In the genomic region with DNA sequence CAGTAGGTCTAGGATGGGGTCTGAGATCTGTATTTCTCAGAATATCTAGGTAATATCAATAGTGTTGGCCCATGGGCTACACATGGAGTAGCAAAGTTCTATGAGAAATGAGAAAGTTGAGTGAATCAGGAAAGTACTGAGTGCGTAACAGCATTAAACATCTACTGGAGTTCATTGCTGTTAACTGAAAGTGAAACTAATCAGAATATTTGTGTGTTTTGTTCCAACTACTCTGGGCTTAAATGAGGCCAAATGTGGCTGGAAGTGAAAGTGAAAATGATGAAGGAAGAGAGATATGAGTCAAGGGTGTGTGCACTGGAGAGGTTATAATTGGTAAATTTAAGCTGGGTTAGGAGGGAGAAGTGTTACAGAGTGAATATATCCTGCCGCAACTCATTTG, we compare ENCODE assay signal across 8 cellular contexts. TPM values are rescaled to one million over a fixed set of nuclear protein-coding genes. Genes with fewer than 3 reads are reported as not detected.
DNase-seq lines count a peak whose midpoint lies in the region; ATAC-seq and TF ChIP-seq lines count a peak whose summit lies in the region.

No MANE protein-coding gene starts in this region.

- H3K4me1 ChIP-seq in testis: no peaks in the 10 kb centered on the region

- H3K4me3 ChIP-seq in testis: no peak overlapping the region

- H3K36me3 ChIP-seq in testis (ENCODE audit: low read depth, missing control alignments): no peaks in the 10 kb centered on the region

- H3K27ac ChIP-seq in testis: no peak overlapping the region

- no peak for TF ChIP-seq CTCF in testis (IDR thresholded peaks at IDR 0.05)

- no peaks in the 10 kb centered on the region for H3K27me3 ChIP-seq in testis

- no peaks in the 10 kb centered on the region for H3K9me3 ChIP-seq in testis

- ATAC-seq in GM19324 (IDR thresholded peaks at IDR 0.05; ENCODE audit: low FRiP score, unreplicated experiment) (peak; percentile 99), HG03159 (IDR thresholded peaks at IDR 0.05; ENCODE audit: unreplicated experiment) (peak; percentile 100), SK-N-SH treated with all-trans-retinoic acid at 6 μM for 48 hours (peak; percentile 53; the same call in 2 of the 3 replicates)

- intact Hi-C loops in posterior cingulate gyrus (cut with DNase I): no loop called here
- intact Hi-C loops in testis (cut with DNase I; ENCODE audit: low total_unique reads): no loop called here

- peak; percentile 30 for DNase-seq in DMS53 treated with DMSO at 0.1 percent for 48 hours (lab: John Stamatoyannopoulos, UW; ENCODE audit: unreplicated experiment)
- peak; percentile 20 for DNase-seq in germinal center (ENCODE audit: low spot score)
- DNase-seq in NCI-H2107 treated with DMSO at 0.1 percent for 48 hours (lab: John Stamatoyannopoulos, UW; ENCODE audit: unreplicated experiment): no peak
- no peak for DNase-seq in posterior cingulate gyrus
- DNase-seq in testis: no peak

- WGBS in testis, 2 donors: 79 to 83% methylated on average over 2 of the region's 2 CpGs

- no peak for TF ChIP-seq POLR2A in testis (IDR thresholded peaks at IDR 0.05)

TF ChIP-seq in SK-N-SH treated with all-trans-retinoic acid at 6 μM for 48 hours, 23 proteins besides CTCF, POLR2A, EP300 and RAD21:
- TF ChIP-seq OSR1 (CRISPR knock-in tag; IDR thresholded peaks at IDR 0.05): no peak
- TF ChIP-seq, protein P1, sequence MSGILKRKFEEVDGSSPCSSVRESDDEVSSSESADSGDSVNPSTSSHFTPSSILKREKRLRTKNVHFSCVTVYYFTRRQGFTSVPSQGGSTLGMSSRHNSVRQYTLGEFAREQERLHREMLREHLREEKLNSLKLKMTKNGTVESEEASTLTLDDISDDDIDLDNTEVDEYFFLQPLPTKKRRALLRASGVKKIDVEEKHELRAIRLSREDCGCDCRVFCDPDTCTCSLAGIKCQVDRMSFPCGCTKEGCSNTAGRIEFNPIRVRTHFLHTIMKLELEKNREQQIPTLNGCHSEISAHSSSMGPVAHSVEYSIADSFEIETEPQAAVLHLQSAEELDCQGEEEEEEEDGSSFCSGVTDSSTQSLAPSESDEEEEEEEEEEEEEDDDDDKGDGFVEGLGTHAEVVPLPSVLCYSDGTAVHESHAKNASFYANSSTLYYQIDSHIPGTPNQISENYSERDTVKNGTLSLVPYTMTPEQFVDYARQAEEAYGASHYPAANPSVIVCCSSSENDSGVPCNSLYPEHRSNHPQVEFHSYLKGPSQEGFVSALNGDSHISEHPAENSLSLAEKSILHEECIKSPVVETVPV (CRISPR knock-in tag; IDR thresholded peaks at IDR 0.05): no peak
- no peak for TF ChIP-seq TOX (CRISPR knock-in tag; IDR thresholded peaks at IDR 0.05; ENCODE audit: borderline replicate concordance)
- TF ChIP-seq ESRRG (CRISPR knock-in tag; IDR thresholded peaks at IDR 0.05): no peak
- no peak for TF ChIP-seq SNAI2 (CRISPR knock-in tag; IDR thresholded peaks at IDR 0.05)
- TF ChIP-seq ZFP30 (CRISPR knock-in tag; IDR thresholded peaks at IDR 0.05): no peak
- no peak for TF ChIP-seq ZNF8 (CRISPR knock-in tag; IDR thresholded peaks at IDR 0.05)
- TF ChIP-seq ZNF70 (CRISPR knock-in tag; IDR thresholded peaks at IDR 0.05): no peak

RNA-seq across cellular contexts. Expression of a gene that starts 46.5 kb away (rescaled TPM):
- total RNA-seq in testis: 10 to 100 TPM; 49.4 to 63.6 TPM
- polyA plus RNA-seq in testis (ENCODE audit: insufficient read depth, low read depth, low replicate concordance): 24.7 TPM

Comparison
In these comparisons a context has a peak if more than half of its experiments do, and no peak if none do; other contexts are left out.
1. DNase-seq: peak in DMS53 treated with DMSO at 0.1 percent for 48 hours (single experiment) and germinal center (single experiment); none in NCI-H2107 treated with DMSO at 0.1 percent for 48 hours (single experiment), posterior cingulate gyrus (0 of 10) and testis (single experiment).
2. Peak in every context shown above with its lines, with median percentiles within 50 percentile points of each other: ATAC-seq.